ENCODE assay signal across 1 cellular context in genomic region chr6:44133981-44134711, GRCh38.
TF ChIP-seq lines count a peak whose summit lies in the region.

No MANE protein-coding gene starts in this region.

TF ChIP-seq in GM23338, 12 proteins besides CTCF, POLR2A, EP300 and RAD21:
- TF ChIP-seq EZH2 (IDR thresholded peaks at IDR 0.05; ENCODE audit: low read depth, unreplicated experiment) (no peak), ZNF462 (CRISPR knock-in tag; IDR thresholded peaks at IDR 0.05) (no peak)
